In genomic region chr2:118095610-118096009, GRCh38 we compare ENCODE assay signal across 17 cellular contexts. TPM values are rescaled to one million over a fixed set of nuclear protein-coding genes. Genes with fewer than 3 reads are reported as not detected.
DNase-seq lines count a peak whose midpoint lies in the region; FAIRE-seq and TF ChIP-seq lines count a peak whose summit lies in the region.
"Had no signal": no experiment of that assay in that cellular context is flagged by ENCODE, and none has a peak within 500 bp of the region (broad histone marks: within the 10 kb centered on the region; RNA-seq: fewer than 3 reads in every experiment).

No MANE protein-coding gene starts in this region.

- POLR2A ChIA-PET in MCF 10A (lab: Yijun Ruan, JAX) = no interaction called here

- intact Hi-C loops in MCF 10A (cut with micrococcal nuclease) = no loop called here
- intact Hi-C loops in breast epithelium (cut with DNase I; ENCODE audit: low total_unique reads) = no loop called here

- in situ Hi-C loops in SK-MEL-5 (cut with HindIII; ENCODE audit: low pct_unique_long_range_greater_than_20kb, low sequenced_read_pairs) = no loop called here

- no peak overlapping the region for H3K27ac ChIP-seq in breast epithelium
- H3K27ac ChIP-seq: HL-60, skin epidermis had no signal

- H3K4me3 ChIP-seq in breast epithelium (no peak overlapping the region), fibroblast of mammary gland (ENCODE audit: control insufficient read depth, low read depth, low read length) (no peak overlapping the region)
- H3K4me3 ChIP-seq: skin epidermis had no signal

- no peaks in the 10 kb centered on the region for H3K9me3 ChIP-seq in breast epithelium

- no peak for FAIRE-seq in GM12891 (lab: Jason Lieb, UNC)

- no peaks in the 10 kb centered on the region for H3K4me1 ChIP-seq in breast epithelium

- peaks cover 8% of the 10 kb centered on the region for H3K9me3 Mint-ChIP-seq in MCF 10A (ENCODE audit: unreplicated experiment)
- H3K9me3 Mint-ChIP-seq in type B pancreatic cell = peaks cover 5% of the 10 kb centered on the region
- H3K9me3 Mint-ChIP-seq: activated naive CD4-positive, alpha-beta T cell treated with anti-CD3 and anti-CD28 coated beads, Interleukin-2, amount 10 ng/mL, durations not matched to agents 7 days and 5 days; immature natural killer cell had no signal

- no peak for TF ChIP-seq CTCF in MCF 10A (IDR thresholded peaks at IDR 0.05; ENCODE audit: unreplicated experiment)
- TF ChIP-seq CTCF in breast epithelium (IDR thresholded peaks at IDR 0.05) = no peak
- TF ChIP-seq CTCF in fibroblast of mammary gland (conservative IDR thresholded peaks at IDR 0.05; ENCODE audit: control insufficient read depth, insufficient read depth, low read depth, low read length) = no peak
- TF ChIP-seq CTCF in type B pancreatic cell (conservative IDR thresholded peaks at IDR 0.05) = no peak

- no peak overlapping the region for H3K27ac Mint-ChIP-seq in MCF 10A (ENCODE audit: low read depth, unreplicated experiment)
- H3K27ac Mint-ChIP-seq in type B pancreatic cell = no peak overlapping the region
- H3K27ac Mint-ChIP-seq: activated naive CD4-positive, alpha-beta T cell treated with anti-CD3 and anti-CD28 coated beads, Interleukin-2, amount 10 ng/mL, durations not matched to agents 7 days and 5 days had no signal

- peaks cover 11% of the 10 kb centered on the region for H3K36me3 Mint-ChIP-seq in MCF 10A (ENCODE audit: insufficient read depth, unreplicated experiment)
- peaks cover 17% of the 10 kb centered on the region for H3K36me3 Mint-ChIP-seq in type B pancreatic cell

- TF ChIP-seq POLR2A in breast epithelium (IDR thresholded peaks at IDR 0.05) = no peak
- no peak for TF ChIP-seq POLR2A in GM12891 (IDR thresholded peaks at IDR 0.05; ENCODE audit: low read depth, low read length)

- no peak overlapping the region for H3K4me3 Mint-ChIP-seq in MCF 10A (ENCODE audit: unreplicated experiment)
- peak overlapping the region; percentile 22 for H3K4me3 Mint-ChIP-seq in type B pancreatic cell
- H3K4me3 Mint-ChIP-seq: activated naive CD4-positive, alpha-beta T cell treated with anti-CD3 and anti-CD28 coated beads, Interleukin-2, amount 10 ng/mL, durations not matched to agents 7 days and 5 days; immature natural killer cell had no signal

- H3K27me3 Mint-ChIP-seq in MCF 10A (ENCODE audit: insufficient read depth, unreplicated experiment) (no peaks in the 10 kb centered on the region), type B pancreatic cell (no peaks in the 10 kb centered on the region)
- H3K27me3 Mint-ChIP-seq: activated naive CD4-positive, alpha-beta T cell treated with anti-CD3 and anti-CD28 coated beads, Interleukin-2, amount 10 ng/mL, durations not matched to agents 7 days and 5 days had no signal

- peak; percentile 13 for DNase-seq in MCF 10A (ENCODE audit: unreplicated experiment)
- DNase-seq in breast epithelium (ENCODE audit: low spot score in 2 of 2) = no peak
- peak; percentile 11 for DNase-seq in SK-MEL-5 (ENCODE audit: low read depth, low spot score)
- peak; percentile 67 for DNase-seq in fibroblast of mammary gland (ENCODE audit: low read depth)
- DNase-seq in type B pancreatic cell (ENCODE audit: extremely low spot score, unreplicated experiment) = no peak
- DNase-seq in mucosa of gallbladder (ENCODE audit: low spot score) = no peak
- no peak for DNase-seq in GF-D8 (lab: John Stamatoyannopoulos, UW)
- no peak for DNase-seq in GM12891 (ENCODE audit: insufficient read length, low spot score)
- DNase-seq: activated naive CD4-positive, alpha-beta T cell treated with anti-CD3 and anti-CD28 coated beads, Interleukin-2, amount 10 ng/mL, durations not matched to agents 7 days and 5 days; DMS53; immature natural killer cell; mesendoderm; NCI-H1930; NK-92 treated with Interleukin-12 subunit alpha and Interleukin-12 subunit beta, amount 100 ng/mL, for 24 hours; SHP77 had no signal

- no TSS peak for BruUV-seq in MCF 10A (replicated peaks; lab: Mats Ljungman, UMichigan)

- no peaks in the 10 kb centered on the region for H3K27me3 ChIP-seq in breast epithelium

- H3K4me1 Mint-ChIP-seq in MCF 10A (ENCODE audit: insufficient read depth, unreplicated experiment) = peaks cover 14% of the 10 kb centered on the region
- H3K4me1 Mint-ChIP-seq in type B pancreatic cell (ENCODE audit: unreplicated experiment) = peaks cover 25% of the 10 kb centered on the region

- no peaks in the 10 kb centered on the region for H3K36me3 ChIP-seq in breast epithelium

- CTCF ChIA-PET in MCF 10A (lab: Yijun Ruan, JAX) = interaction anchor here (0.6 kb wide), 1 partner anchor 49 kb away, joined by 7 read pairs; no protein-coding TSS in a partner anchor

TF ChIP-seq in GM12891, 5 proteins besides CTCF, POLR2A, EP300 and RAD21:
- TF ChIP-seq POLR2AphosphoS5 (IDR thresholded peaks at IDR 0.05; ENCODE audit: low read depth, low read length) = no peak
- TF ChIP-seq SPI1 (IDR thresholded peaks at IDR 0.05; ENCODE audit: low read depth, low read length) = no peak
- TF ChIP-seq POU2F2 (IDR thresholded peaks at IDR 0.05; ENCODE audit: low read depth, low read length) = no peak
- TF ChIP-seq TAF1 (IDR thresholded peaks at IDR 0.05; ENCODE audit: low read depth, low read length) = no peak
- no peak for TF ChIP-seq PAX5 (IDR thresholded peaks at IDR 0.05; ENCODE audit: insufficient read depth, low read length, severe bottlenecking)

RNA-seq across cellular contexts. Expression of gene INSIG2, which starts 7.3 kb away (rescaled TPM):
- 15.0 and 28.4 TPM in 2 replicates for total RNA-seq in MCF 10A (2022)
- total RNA-seq in breast epithelium = 10 to 100 TPM; 13.1 to 30.9 (median 20.3) TPM
- total RNA-seq in SK-MEL-5 (2014; rRNA removed; shearing (Covaris generic)) = 3.8 and 4.6 TPM in 2 replicates
- 5.0 and 9.4 TPM in 2 replicates for polyA plus RNA-seq in SK-MEL-5 (2015; cell fraction: cytosol; rRNA removed)
- 4.9 and 16.3 TPM in 2 replicates for polyA plus RNA-seq in SK-MEL-5 (2015; cell fraction: nucleus; rRNA removed)
- 18.7 and 22.7 TPM in 2 replicates for total RNA-seq in type B pancreatic cell (ENCODE audit: low replicate concordance)
- total RNA-seq in mucosa of gallbladder = 42.7 TPM
- polyA plus RNA-seq in GM12891 (2012; ENCODE audit: low read depth, missing spikeins) = 33.3 TPM

Comparison
In these comparisons a context has a peak if more than half of its experiments do, and no peak if none do; other contexts are left out.
1. DNase-seq: peak in MCF 10A (single experiment), SK-MEL-5 (single experiment) and fibroblast of mammary gland (single experiment); none in breast epithelium (0 of 2), type B pancreatic cell (single experiment), mucosa of gallbladder (single experiment), GF-D8 (single experiment) and GM12891 (single experiment).